In genomic region chr3:174285242-174285641, GRCh38 we compare ENCODE assay signal across 18 cellular contexts.
"Had no signal": no experiment of that assay in that cellular context is flagged by ENCODE, and none has a peak within 500 bp of the region (broad histone marks: within the 10 kb centered on the region; RNA-seq: fewer than 3 reads in every experiment).

No MANE protein-coding gene starts in this region.

- H3K4me1 ChIP-seq: esophagus muscularis mucosa, foreskin keratinocyte, gastroesophageal sphincter, left lung, lower lobe of right lung had no signal

- H3K27ac ChIP-seq: coronary artery, dorsolateral prefrontal cortex, esophagus muscularis mucosa, foreskin keratinocyte, gastroesophageal sphincter, heart left ventricle, left lung, lower lobe of right lung had no signal

- ATAC-seq: foreskin keratinocyte, gastroesophageal sphincter, heart left ventricle, left cardiac atrium, left lung, left ventricle myocardium superior, lower lobe of right lung, mucosa of descending colon had no signal

- H3K36me3 Mint-ChIP-seq: mesothelial cell of epicardium, naive B cell had no signal

- H3K27me3 Mint-ChIP-seq: naive B cell had no signal

- H3K9me3 Mint-ChIP-seq: mesothelial cell of epicardium had no signal

- H3K4me3 ChIP-seq: coronary artery, dorsolateral prefrontal cortex, esophagus muscularis mucosa, gastroesophageal sphincter, heart left ventricle, left lung, lower lobe of right lung, mucosa of descending colon had no signal

- H3K36me3 ChIP-seq: esophagus muscularis mucosa, heart left ventricle, left lung, lower lobe of right lung had no signal

- H3K4me3 Mint-ChIP-seq: mesothelial cell of epicardium, naive B cell had no signal

- H3K4me1 Mint-ChIP-seq: naive B cell had no signal

- DNase-seq: dermis blood vessel endothelial cell; dorsolateral prefrontal cortex; effector CD4-positive, alpha-beta T cell; effector memory CD4-positive, alpha-beta T cell; foreskin keratinocyte; heart left ventricle; hippocampal formation; left cardiac atrium; left lung; left ventricle myocardium superior; lower lobe of right lung; mesenchymal stem cell; mucosa of descending colon; naive B cell had no signal

- H3K27ac Mint-ChIP-seq: mesothelial cell of epicardium, naive B cell had no signal

- H3K27me3 ChIP-seq: dorsolateral prefrontal cortex, esophagus muscularis mucosa, foreskin keratinocyte, gastroesophageal sphincter, heart left ventricle, left lung had no signal

- H3K9me3 ChIP-seq: esophagus muscularis mucosa, gastroesophageal sphincter, heart left ventricle, left lung, lower lobe of right lung, mucosa of descending colon had no signal
